13 cellular contexts compared by ENCODE assay signal in genomic region chr4:45147866-45148265, GRCh38.
"Had no signal": no experiment of that assay in that cellular context is flagged by ENCODE, and none has a peak within 500 bp of the region (broad histone marks: within the 10 kb centered on the region; RNA-seq: fewer than 3 reads in every experiment).

No MANE protein-coding gene starts in this region.

- DNase-seq: activated CD4-positive, alpha-beta T cell treated with anti-CD3 and anti-CD28 coated beads, Interleukin-2, amount 50 U/mL, for 48 hours; activated CD4-positive, CD25-positive, alpha-beta regulatory T cell treated with anti-CD3 and anti-CD28 coated beads, Interleukin-2, amount 50 U/mL, for 72 hours; activated CD8-positive, alpha-beta memory T cell treated with anti-CD3 and anti-CD28 coated beads, Interleukin-2, amount 10 ng/mL, durations not matched to agents 7 days and 5 days; activated naive CD4-positive, alpha-beta T cell treated with anti-CD3 and anti-CD28 coated beads for 36 hours; activated T-cell treated with anti-CD3 and anti-CD28 coated beads, Interleukin-2, amount 50 U/mL, for 1 hour; islet precursor cell; left ventricle myocardium superior; mesendoderm; nephron progenitor cell; right lobe of liver; SJCRH30; stimulated activated CD4-positive, alpha-beta T cell treated with anti-CD3 and anti-CD28 coated beads, Interleukin-1b, Interleukin-23, amount 100 ng/mL, for 48 hours; thyroid gland had no signal

- H3K4me3 ChIP-seq: right lobe of liver, SJCRH30, thyroid gland had no signal

- H3K27ac ChIP-seq: right lobe of liver, SJCRH30, thyroid gland had no signal

- H3K4me1 ChIP-seq: right lobe of liver, SJCRH30, thyroid gland had no signal

- H3K27me3 ChIP-seq: right lobe of liver, SJCRH30, thyroid gland had no signal

- H3K36me3 ChIP-seq: right lobe of liver, SJCRH30, thyroid gland had no signal

- H3K9me3 ChIP-seq: right lobe of liver, SJCRH30, thyroid gland had no signal
